ENCODE assay signal across 14 cellular contexts in the genomic region with DNA sequence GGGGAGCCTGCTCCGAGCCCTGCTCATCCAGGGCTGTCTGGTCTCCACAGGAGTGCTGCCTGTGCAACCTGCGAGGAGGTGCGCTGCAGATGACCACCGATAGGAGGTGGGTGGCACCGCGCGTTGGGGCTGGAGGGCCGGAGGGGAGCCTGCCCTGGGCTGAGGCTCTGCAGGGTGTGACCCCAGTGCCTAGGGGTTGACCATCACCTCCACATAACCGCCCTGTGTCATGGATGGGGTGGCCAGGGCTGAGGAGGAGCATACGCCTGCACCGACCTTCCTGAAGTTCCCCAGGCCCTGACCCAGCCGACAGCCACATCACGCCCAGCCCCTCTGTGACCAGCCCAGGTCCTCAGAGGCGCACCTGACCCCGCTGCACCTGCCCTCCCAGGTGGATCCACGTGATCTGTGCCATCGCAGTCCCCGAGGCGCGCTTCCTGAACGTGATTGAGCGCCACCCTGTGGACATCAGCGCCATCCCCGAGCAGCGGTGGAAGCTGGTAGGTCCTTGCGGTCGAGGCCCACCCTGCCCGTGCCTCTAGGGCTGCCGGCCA.
DNase-seq lines count a peak whose midpoint lies in the region; ATAC-seq and TF ChIP-seq lines count a peak whose summit lies in the region.
"Had no signal": no experiment of that assay in that cellular context is flagged by ENCODE, and none has a peak within 500 bp of the region (broad histone marks: within the 10 kb centered on the region; RNA-seq: fewer than 3 reads in every experiment).

No MANE protein-coding gene starts in this region.

- H3K9ac ChIP-seq in OCI-LY3 (ENCODE audit: low read length), result no peak overlapping the region

- BruUV-seq in PC-9 (replicated peaks; lab: Mats Ljungman, UMichigan), result no TSS peak

- no peak for ATAC-seq in right cardiac atrium
- ATAC-seq in left ventricle myocardium superior, result no peak
- ATAC-seq in foreskin keratinocyte, result no peak
- no peak for ATAC-seq in stimulated activated naive B cell treated with anti-CD40 and anti-IgM and Interleukin-4, amounts not matched to agents 10 μg/mL and 1 μg/mL and 100 μg/mL, for 72 hours (replicated peaks)
- no peak for ATAC-seq in GM19328 (IDR thresholded peaks at IDR 0.05; ENCODE audit: unreplicated experiment)

- intact Hi-C loops in right cardiac atrium (cut with DNase I) (loop anchor here in 1 of 4 donors (10.0 kb wide), 1 partner anchor 83 kb away; no protein-coding TSS in a partner anchor), left ventricle myocardium superior (cut with micrococcal nuclease) (no loop called here), PC-9 (cut with micrococcal nuclease; ENCODE audit: unreplicated experiment) (no loop called here)

- H4K20me1 ChIP-seq in OCI-LY3 (ENCODE audit: insufficient read depth, low read length) (no peaks in the 10 kb centered on the region; the same call in none of the 2 replicates), PC-9 (ENCODE audit: insufficient read depth) (no peaks in the 10 kb centered on the region)

- CTCF ChIA-PET in PC-9 (lab: Charles Lee), result no interaction called here

- DNase-seq in right cardiac atrium (peak in 2 of 3 donors; percentile 54 to 58), left ventricle myocardium superior (no peak), foreskin keratinocyte (no peak), NOMO-1 (lab: John Stamatoyannopoulos, UW; ENCODE audit: unreplicated experiment in 2 of 2) (no peak), PC-9 (no peak)
- no peak for DNase-seq in stimulated activated naive B cell treated with anti-CD40 and anti-IgM and Interleukin-4, amounts not matched to agents 10 μg/mL and 1 μg/mL and 100 μg/mL, for 72 hours
- DNase-seq: activated naive CD4-positive, alpha-beta T cell treated with anti-CD3 and anti-CD28 coated beads for 36 hours; CD8-positive, alpha-beta memory T cell; immature natural killer cell; MG63; stimulated activated CD4-positive, alpha-beta T cell treated with anti-CD3 and anti-CD28 coated beads, Interleukin-4, amount 100 ng/mL, for 1 hour had no signal

- POLR2A ChIA-PET in PC-9 (lab: Charles Lee; ENCODE audit: unreplicated experiment), result no interaction called here

- H3K4me2 ChIP-seq in OCI-LY3 (ENCODE audit: low read length), result no peak overlapping the region
- no peak overlapping the region for H3K4me2 ChIP-seq in PC-9

- no peaks in the 10 kb centered on the region for H3K9me3 Mint-ChIP-seq in stimulated activated naive B cell treated with anti-CD40 and anti-IgM and Interleukin-4, amounts not matched to agents 10 μg/mL and 1 μg/mL and 100 μg/mL, for 72 hours
- H3K9me3 Mint-ChIP-seq: activated naive CD4-positive, alpha-beta T cell treated with anti-CD3 and anti-CD28 coated beads for 36 hours had no signal

- H3K27ac Mint-ChIP-seq in stimulated activated naive B cell treated with anti-CD40 and anti-IgM and Interleukin-4, amounts not matched to agents 10 μg/mL and 1 μg/mL and 100 μg/mL, for 72 hours, result peak overlapping the region; percentile 85
- H3K27ac Mint-ChIP-seq: activated naive CD4-positive, alpha-beta T cell treated with anti-CD3 and anti-CD28 coated beads for 36 hours had no signal

- H3K4me1 ChIP-seq in right cardiac atrium (ENCODE audit: control insufficient read depth, insufficient read depth, low read length) (no peaks in the 10 kb centered on the region), OCI-LY3 (ENCODE audit: low read length) (no peaks in the 10 kb centered on the region), foreskin keratinocyte (no peaks in the 10 kb centered on the region), PC-9 (replicated peaks; ENCODE audit: insufficient read depth) (0 out of 2 replicates have a peak, but pooled peaks cover under 1% of the 10 kb centered on the region)

- H3K27ac ChIP-seq in right cardiac atrium (ENCODE audit: low read length) (no peak overlapping the region), OCI-LY3 (ENCODE audit: low read length) (no peak overlapping the region), foreskin keratinocyte (no peak overlapping the region), PC-9 (no peak overlapping the region)
- H3K27ac ChIP-seq: thoracic aorta had no signal

- no peaks in the 10 kb centered on the region for H3K9me2 ChIP-seq in PC-9 (ENCODE audit: insufficient read depth)

- H3K4me3 ChIP-seq in right cardiac atrium (ENCODE audit: low read length), result no peak overlapping the region
- no peak overlapping the region for H3K4me3 ChIP-seq in OCI-LY3 (ENCODE audit: low read length)
- H3K4me3 ChIP-seq in PC-9, result no peak overlapping the region
- H3K4me3 ChIP-seq: MG63, thoracic aorta had no signal

- H3K9me3 ChIP-seq in right cardiac atrium (ENCODE audit: control insufficient read depth, low read length), result no peaks in the 10 kb centered on the region
- H3K9me3 ChIP-seq in OCI-LY3 (ENCODE audit: insufficient read depth, low read length), result no peaks in the 10 kb centered on the region
- H3K9me3 ChIP-seq in PC-9 (ENCODE audit: insufficient read depth, low read depth), result no peaks in the 10 kb centered on the region
- H3K9me3 ChIP-seq: MG63, thoracic aorta had no signal

- no peaks in the 10 kb centered on the region for H3F3A ChIP-seq in PC-9 (ENCODE audit: insufficient read depth, low read depth)

- H3K79me2 ChIP-seq in OCI-LY3 (ENCODE audit: low read length), result no peaks in the 10 kb centered on the region
- no peaks in the 10 kb centered on the region for H3K79me2 ChIP-seq in PC-9 (ENCODE audit: low read depth)

- 82% methylated on average over 29 of the region's 29 CpGs for WGBS in right cardiac atrium

- H3K36me3 Mint-ChIP-seq in stimulated activated naive B cell treated with anti-CD40 and anti-IgM and Interleukin-4, amounts not matched to agents 10 μg/mL and 1 μg/mL and 100 μg/mL, for 72 hours, result peaks cover 69 to 74% of the 10 kb centered on the region in 2 donors

- H3K27me3 ChIP-seq in right cardiac atrium (ENCODE audit: control insufficient read depth, insufficient read depth) (no peaks in the 10 kb centered on the region), OCI-LY3 (ENCODE audit: low read depth, low read length) (no peaks in the 10 kb centered on the region), foreskin keratinocyte (no peaks in the 10 kb centered on the region), PC-9 (ENCODE audit: insufficient read depth, low read depth) (no peaks in the 10 kb centered on the region)
- H3K27me3 ChIP-seq: MG63 had no signal

- H3K4me1 Mint-ChIP-seq in stimulated activated naive B cell treated with anti-CD40 and anti-IgM and Interleukin-4, amounts not matched to agents 10 μg/mL and 1 μg/mL and 100 μg/mL, for 72 hours, result peaks cover 47 to 97% of the 10 kb centered on the region in 2 donors

- TF ChIP-seq CTCF in OCI-LY3 (IDR thresholded peaks at IDR 0.05; ENCODE audit: low read depth, low read length) (peak; percentile 34; the same call in 1 of the 2 replicates), foreskin keratinocyte (conservative IDR thresholded peaks at IDR 0.05) (peak; percentile 35), PC-9 (conservative IDR thresholded peaks at IDR 0.05) (no peak; the same call in 1 of the 2 replicates)

- H3K36me3 ChIP-seq in OCI-LY3 (replicated peaks; ENCODE audit: low read depth, low read length), result peaks cover 51% of the 10 kb centered on the region
- no peaks in the 10 kb centered on the region for H3K36me3 ChIP-seq in PC-9 (ENCODE audit: low read depth)
- H3K36me3 ChIP-seq: MG63 had no signal

- H3K27me3 Mint-ChIP-seq in stimulated activated naive B cell treated with anti-CD40 and anti-IgM and Interleukin-4, amounts not matched to agents 10 μg/mL and 1 μg/mL and 100 μg/mL, for 72 hours, result no peaks in the 10 kb centered on the region

- H3K4me3 Mint-ChIP-seq in stimulated activated naive B cell treated with anti-CD40 and anti-IgM and Interleukin-4, amounts not matched to agents 10 μg/mL and 1 μg/mL and 100 μg/mL, for 72 hours, result peak overlapping the region; percentile 64 to 88
- H3K4me3 Mint-ChIP-seq: activated naive CD4-positive, alpha-beta T cell treated with anti-CD3 and anti-CD28 coated beads for 36 hours had no signal

- no peak overlapping the region for H2AFZ ChIP-seq in OCI-LY3 (ENCODE audit: low read depth, low read length)
- H2AFZ ChIP-seq in PC-9, result no peak overlapping the region

Comparison
In these comparisons a context has a peak if more than half of its experiments do, and no peak if none do; other contexts are left out.
1. DNase-seq: peak in right cardiac atrium (2 of 3); none in left ventricle myocardium superior (single experiment), foreskin keratinocyte (0 of 2), stimulated activated naive B cell treated with anti-CD40 and anti-IgM and Interleukin-4, amounts not matched to agents 10 μg/mL and 1 μg/mL and 100 μg/mL, for 72 hours (single experiment), NOMO-1 (0 of 2) and PC-9 (0 of 2).